In the genomic region with DNA sequence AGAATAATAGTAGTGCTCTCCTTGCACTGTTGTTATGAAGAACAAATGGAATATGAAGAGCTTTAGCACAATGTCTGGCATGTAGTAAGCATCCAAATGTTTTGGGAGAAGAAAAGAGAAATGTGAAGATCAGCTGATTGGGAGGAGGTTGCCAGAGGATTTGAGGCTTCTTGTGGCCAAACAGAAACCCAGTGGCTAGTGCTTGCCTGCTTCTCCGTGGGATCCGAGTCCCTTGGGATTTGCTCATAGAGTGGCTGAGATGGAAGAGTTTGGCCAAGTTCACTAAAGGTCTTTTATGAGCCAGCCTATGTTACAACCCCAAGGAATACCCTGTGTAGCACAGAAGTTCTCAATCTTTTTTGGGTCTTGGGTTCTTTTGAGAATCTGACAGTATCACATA, we compare ENCODE assay signal across 18 cellular contexts.
A peak's percentile ranks its signal among the peaks of the same experiment; 100 is the strongest.
DNase-seq lines count a peak whose midpoint lies in the region; ATAC-seq and TF ChIP-seq lines count a peak whose summit lies in the region.
"Had no signal": no experiment of that assay in that cellular context is flagged by ENCODE, and none has a peak within 500 bp of the region (broad histone marks: within the 10 kb centered on the region; RNA-seq: fewer than 3 reads in every experiment).

No MANE protein-coding gene starts in this region.

- no peak overlapping the region for H2AK9ac ChIP-seq in IMR-90 (replicated peaks; ENCODE audit: low read depth, low read length, poor library complexity)

- no peaks in the 10 kb centered on the region for H3K23me2 ChIP-seq in H9 (ENCODE audit: insufficient read length, low read depth, low read length, poor library complexity, severe bottlenecking)

- H3K27me3 ChIP-seq in IMR-90 (ENCODE audit: control insufficient read depth, insufficient read depth, low read length) (no peaks in the 10 kb centered on the region), fibroblast of lung (ENCODE audit: control insufficient read depth, insufficient read depth, low read length) (no peaks in the 10 kb centered on the region), lung (ENCODE audit: control insufficient read depth, insufficient read depth) (no peaks in the 10 kb centered on the region), subcutaneous abdominal adipose tissue (ENCODE audit: control insufficient read depth in 5 of 5, insufficient read depth in 4 of 5, low read length in 5 of 5) (no peaks in the 10 kb centered on the region), prostate gland (replicated peaks; ENCODE audit: insufficient read depth) (no peaks in the 10 kb centered on the region), H9 (ENCODE audit: insufficient read depth, low read length) (no peaks in the 10 kb centered on the region)
- H3K27me3 ChIP-seq: SJCRH30, testis had no signal

- in situ Hi-C loops in IMR-90 (cut with MboI; ENCODE audit: low sequenced_read_pairs) = no loop called here

- peaks cover 8% of the 10 kb centered on the region; the same call in 1 of the 2 replicates for H3K4me1 ChIP-seq in IMR-90 (ENCODE audit: control insufficient read depth, insufficient read depth, low read length)
- peaks cover 15% of the 10 kb centered on the region for H3K4me1 ChIP-seq in fibroblast of lung (ENCODE audit: control insufficient read depth, extremely low read depth, insufficient read depth, low read length)
- H3K4me1 ChIP-seq in lung (ENCODE audit: control insufficient read depth in 2 of 2, insufficient read depth in 2 of 2, low read length in 2 of 2) = peaks cover 0 to 2% of the 10 kb centered on the region in 2 donors
- peaks cover 20 to 50% (median 41%) of the 10 kb centered on the region in 5 donors for H3K4me1 ChIP-seq in subcutaneous abdominal adipose tissue (ENCODE audit: control insufficient read depth in 5 of 5, insufficient read depth in 5 of 5, low read length in 5 of 5)
- no peaks in the 10 kb centered on the region for H3K4me1 ChIP-seq in prostate gland (replicated peaks)
- H3K4me1 ChIP-seq in H9 (ENCODE audit: insufficient read depth, low read length) = no peaks in the 10 kb centered on the region

- TF ChIP-seq RAD21 in IMR-90 (IDR thresholded peaks at IDR 0.05; ENCODE audit: low read length) = no peak

- no peak overlapping the region for H2BK15ac ChIP-seq in IMR-90 (ENCODE audit: low read depth, low read length)
- no peak overlapping the region for H2BK15ac ChIP-seq in H9 (ENCODE audit: low read depth, low read length)

- CTCF ChIA-PET in IMR-90 (lab: Yijun Ruan, JAX) = interaction anchor here (1.5 to 1.9 kb wide), 2 partner anchors 9 to 12 kb away, joined by 5 to 6 read pairs; no protein-coding TSS in a partner anchor

- H3K18ac ChIP-seq in IMR-90 (ENCODE audit: low read depth, low read length) (peak overlapping the region; percentile 50; the same call in 1 of the 2 replicates), H9 (ENCODE audit: insufficient read length, low read depth, low read length) (no peak overlapping the region)

- no peak overlapping the region for H3K4me3 ChIP-seq in IMR-90 (ENCODE audit: insufficient read depth, low read depth, low read length)
- H3K4me3 ChIP-seq in fibroblast of lung (replicated peaks in 1 of 4; ENCODE audit: control extremely low read depth in 1 of 4, insufficient read depth in 1 of 4, low read depth in 3 of 4, low read length in 4 of 4) = no peak overlapping the region
- no peak overlapping the region for H3K4me3 ChIP-seq in lung
- no peak overlapping the region for H3K4me3 ChIP-seq in subcutaneous abdominal adipose tissue (ENCODE audit: low read depth in 1 of 5, low read length in 5 of 5)
- no peak overlapping the region for H3K4me3 ChIP-seq in prostate gland
- H3K4me3 ChIP-seq: SJCRH30, testis had no signal

- H3K79me2 ChIP-seq in fibroblast of lung (ENCODE audit: control insufficient read depth, insufficient read depth, low read length) (no peaks in the 10 kb centered on the region), H9 (ENCODE audit: insufficient read depth, low read length) (no peaks in the 10 kb centered on the region)

- H3K9me1 ChIP-seq in IMR-90 (ENCODE audit: insufficient read depth, low read length) = peaks cover 9% of the 10 kb centered on the region; the same call in 1 of the 2 replicates

- H3K23ac ChIP-seq in IMR-90 (ENCODE audit: low read depth, low read length) (no peak overlapping the region), H9 (ENCODE audit: insufficient read length, low read depth, low read length) (no peak overlapping the region)

- H4K91ac ChIP-seq in IMR-90 (ENCODE audit: insufficient read depth, low read depth, low read length) (no peak overlapping the region), H9 (ENCODE audit: insufficient read length, low read depth, low read length) (no peak overlapping the region)

- H3K9me3 ChIP-seq in IMR-90 (ENCODE audit: control insufficient read depth, insufficient read depth, low read length) = no peaks in the 10 kb centered on the region
- no peaks in the 10 kb centered on the region for H3K9me3 ChIP-seq in fibroblast of lung (ENCODE audit: control insufficient read depth, insufficient read depth, low read depth, low read length)
- no peaks in the 10 kb centered on the region for H3K9me3 ChIP-seq in lung (ENCODE audit: control insufficient read depth in 2 of 2, insufficient read depth in 1 of 2, low read length in 1 of 2)
- H3K9me3 ChIP-seq in subcutaneous abdominal adipose tissue (ENCODE audit: control insufficient read depth in 5 of 5, low read length in 5 of 5) = no peaks in the 10 kb centered on the region
- H3K9me3 ChIP-seq in prostate gland = no peaks in the 10 kb centered on the region
- H3K9me3 ChIP-seq in H9 (ENCODE audit: control insufficient read depth, low read depth, low read length) = no peaks in the 10 kb centered on the region
- H3K9me3 ChIP-seq: SJCRH30, testis had no signal

- H3K36me3 ChIP-seq in IMR-90 (ENCODE audit: control insufficient read depth, insufficient read depth, low read length) (no peaks in the 10 kb centered on the region), fibroblast of lung (ENCODE audit: control insufficient read depth, insufficient read depth, low read length) (no peaks in the 10 kb centered on the region), lung (ENCODE audit: control insufficient read depth in 2 of 2, insufficient read depth in 2 of 2, low read length in 2 of 2) (no peaks in the 10 kb centered on the region), subcutaneous abdominal adipose tissue (ENCODE audit: control insufficient read depth in 5 of 5, insufficient read depth in 5 of 5, low read length in 5 of 5) (no peaks in the 10 kb centered on the region), prostate gland (no peaks in the 10 kb centered on the region)
- H3K36me3 ChIP-seq: SJCRH30 had no signal

- H2BK120ac ChIP-seq in IMR-90 (ENCODE audit: low read depth, low read length) (no peak overlapping the region), H9 (ENCODE audit: low read depth, low read length, poor library complexity, severe bottlenecking) (no peak overlapping the region)

- H3K9me3 Mint-ChIP-seq in type B pancreatic cell = no peaks in the 10 kb centered on the region
- H3K9me3 Mint-ChIP-seq in H9 = no peaks in the 10 kb centered on the region
- H3K9me3 Mint-ChIP-seq: activated T-helper 2 cell treated with anti-CD3 and anti-CD28 coated beads, Interferon-gamma antibody, Interleukin-2, Interleukin-4, amounts not matched to agents 10 μg/mL and 5 μg/mL and 100 μg/mL, durations not matched to agents 14 hours and 24 hours and 36 hours; nephron had no signal

- H3K9ac ChIP-seq in IMR-90 (ENCODE audit: low read depth, low read length) (no peak overlapping the region), fibroblast of lung (ENCODE audit: insufficient read depth, low read length) (peak overlapping the region; percentile 20), subcutaneous abdominal adipose tissue (ENCODE audit: low read length in 5 of 5) (peak overlapping the region in 1 of 5 donors; percentile 13), H9 (ENCODE audit: extremely low read depth, insufficient read length, low read length) (no peak overlapping the region)
- H3K9ac ChIP-seq: KMS-11 had no signal

- H3K36me3 Mint-ChIP-seq in type B pancreatic cell = no peaks in the 10 kb centered on the region
- no peaks in the 10 kb centered on the region for H3K36me3 Mint-ChIP-seq in H9 (ENCODE audit: insufficient read depth in 1 of 3, low read depth in 3 of 3)

- H3K79me1 ChIP-seq in IMR-90 (ENCODE audit: low read depth in 1 of 2, low read length in 2 of 2) (no peaks in the 10 kb centered on the region), H9 (ENCODE audit: insufficient read depth, low read depth, low read length, poor library complexity, severe bottlenecking) (no peaks in the 10 kb centered on the region)

- H2BK12ac ChIP-seq in H9 (ENCODE audit: insufficient read length, low read depth, low read length) = no peak overlapping the region

- TF ChIP-seq CTCF in IMR-90 (conservative IDR thresholded peaks at IDR 0.05; ENCODE audit: low read depth, low read length) = no peak
- no peak for TF ChIP-seq CTCF in fibroblast of lung (conservative IDR thresholded peaks at IDR 0.05 in 1 of 2, IDR thresholded peaks at IDR 0.05 in 1 of 2; ENCODE audit: low read depth in 1 of 2, low read length in 2 of 2)
- no peak for TF ChIP-seq CTCF in lung (IDR thresholded peaks at IDR 0.05; ENCODE audit: control extremely low read depth, extremely low read depth)
- no peak for TF ChIP-seq CTCF in type B pancreatic cell (conservative IDR thresholded peaks at IDR 0.05)
- no peak for TF ChIP-seq CTCF in prostate gland (IDR thresholded peaks at IDR 0.05)
- no peak for TF ChIP-seq CTCF in H9 (conservative IDR thresholded peaks at IDR 0.05)

- H3K4me1 Mint-ChIP-seq in type B pancreatic cell (ENCODE audit: unreplicated experiment) (peaks cover 7% of the 10 kb centered on the region), H9 (no peaks in the 10 kb centered on the region)

- TF ChIP-seq POLR2A in IMR-90 (IDR thresholded peaks at IDR 0.05; ENCODE audit: low read depth, low read length) = no peak
- TF ChIP-seq POLR2A in prostate gland (IDR thresholded peaks at IDR 0.05) = no peak

- dilution Hi-C loops in IMR-90 (cut with HindIII; ENCODE audit: low sequenced_read_pairs, unreplicated experiment) = no loop called here

- WGBS in IMR-90 (ENCODE audit: extremely low coverage in 2 of 2, insufficient read length in 1 of 2), 2 experiments = no CpG with 5 or more reads among the region's 2 CpGs
- 90 to 97% methylated on average over 2 of the region's 2 CpGs for WGBS in lung, 2 donors
- WGBS in prostate gland = 87% methylated on average over 2 of the region's 2 CpGs
- WGBS in H9 (ENCODE audit: extremely low coverage, insufficient read length, low lambda C conversion rate) = no CpG with 5 or more reads among the region's 2 CpGs

- H3K4me3 Mint-ChIP-seq in type B pancreatic cell (no peak overlapping the region), H9 (no peak overlapping the region)
- H3K4me3 Mint-ChIP-seq: nephron had no signal

- H3K27ac Mint-ChIP-seq in type B pancreatic cell (no peak overlapping the region), H9 (no peak overlapping the region)
- H3K27ac Mint-ChIP-seq: activated T-helper 2 cell treated with anti-CD3 and anti-CD28 coated beads, Interferon-gamma antibody, Interleukin-2, Interleukin-4, amounts not matched to agents 10 μg/mL and 5 μg/mL and 100 μg/mL, durations not matched to agents 14 hours and 24 hours and 36 hours; nephron had no signal

- H4K8ac ChIP-seq in IMR-90 (ENCODE audit: low read depth in 2 of 2, low read length in 2 of 2) = no peak overlapping the region
- no peak overlapping the region for H4K8ac ChIP-seq in H9 (replicated peaks; ENCODE audit: insufficient read length, low read depth, low read length)

- H2AK5ac ChIP-seq in IMR-90 (ENCODE audit: low read depth, low read length) (no peak overlapping the region), H9 (ENCODE audit: insufficient read length, low read length) (no peak overlapping the region)

- H3T11ph ChIP-seq in H9 (ENCODE audit: low read length) = no peak overlapping the region

- intact Hi-C loops in IMR-90 (cut with micrococcal nuclease) = no loop called here
- intact Hi-C loops in prostate gland (cut with DNase I) = no loop called here

- no peaks in the 10 kb centered on the region for H4K20me1 ChIP-seq in IMR-90 (ENCODE audit: insufficient read depth, low read length)
- no peaks in the 10 kb centered on the region for H4K20me1 ChIP-seq in fibroblast of lung (ENCODE audit: control insufficient read depth, extremely low read depth, insufficient read depth, low read length)
- H4K20me1 ChIP-seq in H9 (ENCODE audit: control insufficient read depth, insufficient read depth, insufficient read length) = no peaks in the 10 kb centered on the region

- no peaks in the 10 kb centered on the region for H3K27me3 Mint-ChIP-seq in type B pancreatic cell
- no peaks in the 10 kb centered on the region for H3K27me3 Mint-ChIP-seq in H9 (ENCODE audit: low read depth)

- 0 out of 2 replicates have a peak overlapping the region, but pooled peaks have one; percentile 21 for H3K14ac ChIP-seq in IMR-90 (replicated peaks; ENCODE audit: low read depth, low read length)
- no peak overlapping the region for H3K14ac ChIP-seq in H9 (ENCODE audit: insufficient read depth, low read length)

- no peak overlapping the region for H3K27ac ChIP-seq in IMR-90 (ENCODE audit: insufficient read depth, low read length)
- H3K27ac ChIP-seq in fibroblast of lung (ENCODE audit: insufficient read depth, low read length) = peak overlapping the region; percentile 70
- H3K27ac ChIP-seq in lung (ENCODE audit: low read depth in 1 of 2, low read length in 1 of 2) = peak overlapping the region; percentile 11 to 37
- peak overlapping the region; percentile 88 for H3K27ac ChIP-seq in subcutaneous abdominal adipose tissue (ENCODE audit: low read depth, low read length)
- no peak overlapping the region for H3K27ac ChIP-seq in prostate gland
- H3K27ac ChIP-seq in H9 (ENCODE audit: insufficient read length, low read depth, low read length) = no peak overlapping the region
- H3K27ac ChIP-seq: KMS-11, SJCRH30 had no signal

- no peak for DNase-seq in IMR-90
- DNase-seq in fibroblast of lung (ENCODE audit: low read depth in 2 of 2) = no peak
- DNase-seq in lung (ENCODE audit: low spot score) = no peak
- DNase-seq in type B pancreatic cell (ENCODE audit: extremely low spot score, unreplicated experiment) = no peak
- no peak for DNase-seq in DMS53 treated with DMSO at 0.1 percent for 48 hours (lab: John Stamatoyannopoulos, UW; ENCODE audit: unreplicated experiment)
- DNase-seq in prostate gland (ENCODE audit: low spot score) = no peak
- DNase-seq in H9 = no peak
- DNase-seq: ACHN, DMS53, NCI-H2081, NCI-H524 treated with DMSO at 0.1 percent for 48 hours, SJCRH30, testis had no signal

- POLR2A ChIA-PET in IMR-90 (lab: Charles Lee; ENCODE audit: unreplicated experiment) = interaction anchor here (0.5 kb wide), 1 partner anchor 10 kb away, joined by 7 read pairs; no protein-coding TSS in a partner anchor

- H2BK5ac ChIP-seq in IMR-90 (ENCODE audit: low read depth, low read length, poor library complexity, severe bottlenecking) (no peak overlapping the region), H9 (ENCODE audit: insufficient read length, low read length) (no peak overlapping the region)

- H3K56ac ChIP-seq in IMR-90 (ENCODE audit: extremely low read depth, insufficient read depth, low read length) = no peak overlapping the region
- no peak overlapping the region for H3K56ac ChIP-seq in H9 (ENCODE audit: insufficient read length, low read depth, low read length)

- H4K5ac ChIP-seq in IMR-90 (ENCODE audit: low read depth, low read length) (no peak overlapping the region), H9 (ENCODE audit: insufficient read length, low read depth, low read length) (no peak overlapping the region)

- H3K4me2 ChIP-seq in IMR-90 (ENCODE audit: low read depth, low read length) = no peak overlapping the region
- no peak overlapping the region for H3K4me2 ChIP-seq in fibroblast of lung (ENCODE audit: extremely low read depth, insufficient read depth, low read length)
- no peak overlapping the region for H3K4me2 ChIP-seq in H9 (ENCODE audit: insufficient read depth, insufficient read length, low read length)
- H3K4me2 ChIP-seq: KMS-11 had no signal

- H2BK20ac ChIP-seq in IMR-90 (ENCODE audit: low read depth, low read length) (no peak overlapping the region), H9 (ENCODE audit: low read depth, low read length, poor library complexity, severe bottlenecking) (no peak overlapping the region)

- ATAC-seq in IMR-90 (ENCODE audit: low read depth) (no peak), lung (ENCODE audit: insufficient read depth, low FRiP score) (no peak)
- ATAC-seq: activated CD4-positive, CD25-positive, alpha-beta regulatory T cell treated with anti-CD3 and anti-CD28 coated beads, Interleukin-2, amount 50 U/mL, for 24 hours had no signal

- H3K4ac ChIP-seq in IMR-90 (ENCODE audit: low read depth, low read length) (no peak overlapping the region), H9 (ENCODE audit: low read depth, low read length) (no peak overlapping the region)

- BruUV-seq in IMR-90 (replicated peaks; lab: Mats Ljungman, UMichigan) = no TSS peak

- H2AFZ ChIP-seq in IMR-90 (replicated peaks; ENCODE audit: low read length, poor library complexity) (no peak overlapping the region), fibroblast of lung (ENCODE audit: low read length) (no peak overlapping the region), H9 (ENCODE audit: low read length) (no peak overlapping the region)

Comparison
In these comparisons a context has a peak if more than half of its experiments do, and no peak if none do; other contexts are left out.
1. H3K27ac ChIP-seq: peak in fibroblast of lung (single experiment), lung (2 of 2) and subcutaneous abdominal adipose tissue (single experiment); none in IMR-90 (single experiment), prostate gland (0 of 2) and H9 (single experiment).